ENCODE assay signal across 14 cellular contexts in the genomic region with DNA sequence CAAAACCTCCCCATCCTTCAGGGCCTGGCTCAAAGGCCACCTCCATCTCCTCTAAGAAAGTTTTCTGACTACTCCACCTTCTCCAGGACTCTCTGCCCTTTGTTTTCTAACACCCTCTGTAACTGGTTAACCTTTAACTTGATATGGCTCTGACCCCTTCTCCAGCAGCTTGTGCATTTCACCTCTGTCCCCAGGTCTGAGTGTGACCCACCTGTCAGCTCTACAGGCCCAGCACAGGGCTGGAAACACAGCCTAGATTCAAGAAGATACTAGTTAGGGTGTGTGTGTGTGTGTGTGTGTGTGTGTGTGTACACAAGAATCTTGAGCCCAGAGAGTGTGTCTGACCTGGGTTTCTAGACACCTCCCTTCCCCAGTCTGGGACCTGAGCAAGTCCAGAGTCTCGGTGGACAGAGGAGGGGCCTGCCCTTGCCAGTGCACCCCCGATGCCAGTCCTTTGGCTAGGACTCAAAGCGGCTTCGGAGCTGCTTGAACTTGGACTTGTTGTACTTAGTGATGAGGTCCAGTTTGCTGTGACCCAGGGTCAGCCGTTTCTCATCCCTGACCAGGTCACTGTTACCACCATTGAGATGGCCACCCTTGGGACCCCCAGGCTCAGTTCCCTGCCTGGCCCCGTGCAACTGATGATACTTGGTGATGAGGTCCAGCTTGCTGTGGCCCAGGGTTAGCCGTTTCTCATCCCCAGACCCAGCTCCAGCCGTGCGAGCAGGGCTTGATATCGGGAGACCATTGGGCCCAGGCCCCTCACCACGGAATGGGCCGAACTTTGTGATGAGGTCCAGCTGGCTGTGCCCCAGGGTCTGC. TPM values are rescaled to one million over a fixed set of nuclear protein-coding genes. Genes with fewer than 3 reads are reported as not detected.
A peak's percentile ranks its signal among the peaks of the same experiment; 100 is the strongest.
DNase-seq lines count a peak whose midpoint lies in the region; ATAC-seq, FAIRE-seq and TF ChIP-seq lines count a peak whose summit lies in the region.
"Had no signal": no experiment of that assay in that cellular context is flagged by ENCODE, and none has a peak within 500 bp of the region (broad histone marks: within the 10 kb centered on the region; RNA-seq: fewer than 3 reads in every experiment).

No MANE protein-coding gene starts in this region.

- H3K4me2 ChIP-seq in A549: peak overlapping the region; percentile 80

- H3K27ac ChIP-seq in A549 (peak overlapping the region; percentile 82 to 98; a peak in 4 of 6 replicates), suprapubic skin (no peak overlapping the region)

- WGBS in A549 (ENCODE audit: missing lambda C conversion rate): 86% methylated on average over 10 of the region's 12 CpGs
- 93% methylated on average over 7 of the region's 12 CpGs for WGBS in suprapubic skin

- H3K36me3 ChIP-seq in H7 (replicated peaks; ENCODE audit: control insufficient read depth, insufficient read depth, low read length) (peaks cover 8% of the 10 kb centered on the region), suprapubic skin (no peaks in the 10 kb centered on the region)

- no peak for ATAC-seq in A549
- no peak for ATAC-seq in activated naive CD8-positive, alpha-beta T cell treated with anti-CD3 and anti-CD28 coated beads, Interleukin-2, amount 10 ng/mL, durations not matched to agents 7 days and 5 days (ENCODE audit: low read depth)
- ATAC-seq in HG03139 (IDR thresholded peaks at IDR 0.05; ENCODE audit: unreplicated experiment): no peak
- ATAC-seq in GM18868 (IDR thresholded peaks at IDR 0.05; ENCODE audit: unreplicated experiment): no peak

- H3K4me1 Mint-ChIP-seq in activated naive CD8-positive, alpha-beta T cell treated with anti-CD3 and anti-CD28 coated beads, Interleukin-2, amount 10 ng/mL, durations not matched to agents 7 days and 5 days: peaks cover 22% of the 10 kb centered on the region
- H3K4me1 Mint-ChIP-seq in mesothelial cell of epicardium: peaks cover 23% of the 10 kb centered on the region

- H3K27me3 ChIP-seq in H7 (ENCODE audit: control insufficient read depth, insufficient read depth, low read length) (no peaks in the 10 kb centered on the region), suprapubic skin (no peaks in the 10 kb centered on the region)
- H3K27me3 ChIP-seq: BE2C had no signal

- TF ChIP-seq RAD21 in A549 (conservative IDR thresholded peaks at IDR 0.05 in 1 of 2, IDR thresholded peaks at IDR 0.05 in 1 of 2): no peak

- TF ChIP-seq EP300 in A549 (IDR thresholded peaks at IDR 0.05) (no peak), suprapubic skin (IDR thresholded peaks at IDR 0.05) (no peak)

- H3K9me3 Mint-ChIP-seq in activated naive CD8-positive, alpha-beta T cell treated with anti-CD3 and anti-CD28 coated beads, Interleukin-2, amount 10 ng/mL, durations not matched to agents 7 days and 5 days: no peaks in the 10 kb centered on the region
- H3K9me3 Mint-ChIP-seq in mesothelial cell of epicardium: no peaks in the 10 kb centered on the region

- no peaks in the 10 kb centered on the region for H3K27me3 Mint-ChIP-seq in activated naive CD8-positive, alpha-beta T cell treated with anti-CD3 and anti-CD28 coated beads, Interleukin-2, amount 10 ng/mL, durations not matched to agents 7 days and 5 days
- no peaks in the 10 kb centered on the region for H3K27me3 Mint-ChIP-seq in mesothelial cell of epicardium (ENCODE audit: low read depth)

- H3K4me1 ChIP-seq in A549 (peaks cover 27% of the 10 kb centered on the region), suprapubic skin (peaks cover 44% of the 10 kb centered on the region)
- H3K4me1 ChIP-seq: BE2C had no signal

- H3K36me3 Mint-ChIP-seq in activated naive CD8-positive, alpha-beta T cell treated with anti-CD3 and anti-CD28 coated beads, Interleukin-2, amount 10 ng/mL, durations not matched to agents 7 days and 5 days: peaks cover 7% of the 10 kb centered on the region
- peaks cover 4% of the 10 kb centered on the region for H3K36me3 Mint-ChIP-seq in mesothelial cell of epicardium

- H3K27ac Mint-ChIP-seq in activated naive CD8-positive, alpha-beta T cell treated with anti-CD3 and anti-CD28 coated beads, Interleukin-2, amount 10 ng/mL, durations not matched to agents 7 days and 5 days: peak overlapping the region; percentile 85
- no peak overlapping the region for H3K27ac Mint-ChIP-seq in mesothelial cell of epicardium

- DNase-seq in A549 (ENCODE audit: low read depth in 1 of 2, low spot score in 1 of 2): no peak
- peak; percentile 33 for DNase-seq in H7
- DNase-seq in activated naive CD8-positive, alpha-beta T cell treated with anti-CD3 and anti-CD28 coated beads, Interleukin-2, amount 10 ng/mL, durations not matched to agents 7 days and 5 days: no peak
- no peak for DNase-seq in mesothelial cell of epicardium (ENCODE audit: low spot score in 2 of 2, unreplicated experiment in 2 of 2)
- DNase-seq in GM20000 (ENCODE audit: low spot score): no peak
- DNase-seq in suprapubic skin (ENCODE audit: low spot score in 2 of 2): no peak
- DNase-seq: BE2C, NCI-H345, T-helper 9 cell had no signal

- POLR2A ChIA-PET in A549 (lab: Yijun Ruan, JAX): no interaction called here
- POLR2A ChIA-PET in activated naive CD8-positive, alpha-beta T cell treated with anti-CD3 and anti-CD28 coated beads, Interleukin-2, amount 10 ng/mL, durations not matched to agents 7 days and 5 days (lab: Charles Lee): interaction anchor here (1.3 kb wide), 1 partner anchor 8 kb away, joined by 4 read pairs; the partner anchor contains the start of gene MMP24OS

- H3K4me3 ChIP-seq in A549 (no peak overlapping the region), H7 (ENCODE audit: insufficient read depth, low read depth, low read length) (no peak overlapping the region), suprapubic skin (no peak overlapping the region)

- TF ChIP-seq CTCF in A549 (IDR thresholded peaks at IDR 0.05): no peak
- TF ChIP-seq CTCF in mesothelial cell of epicardium (IDR thresholded peaks at IDR 0.05; ENCODE audit: unreplicated experiment): no peak
- TF ChIP-seq CTCF in GM20000 (IDR thresholded peaks at IDR 0.05; ENCODE audit: extremely low read depth, missing control alignments): no peak
- TF ChIP-seq CTCF in suprapubic skin (IDR thresholded peaks at IDR 0.05): no peak

- no peak for FAIRE-seq in A549 (lab: Jason Lieb, UNC)
- FAIRE-seq: G401.6 had no signal

- H3K4me3 Mint-ChIP-seq in activated naive CD8-positive, alpha-beta T cell treated with anti-CD3 and anti-CD28 coated beads, Interleukin-2, amount 10 ng/mL, durations not matched to agents 7 days and 5 days: peak overlapping the region; percentile 90
- H3K4me3 Mint-ChIP-seq in mesothelial cell of epicardium: peak overlapping the region; percentile 96

- TF ChIP-seq POLR2A in A549 (IDR thresholded peaks at IDR 0.05; ENCODE audit: low read length): no peak
- TF ChIP-seq POLR2A in suprapubic skin (IDR thresholded peaks at IDR 0.05): no peak

- H3K9me3 ChIP-seq in A549 (no peaks in the 10 kb centered on the region), suprapubic skin (no peaks in the 10 kb centered on the region)
- H3K9me3 ChIP-seq: BE2C had no signal

- CTCF ChIA-PET in A549 (lab: Yijun Ruan, JAX): interaction anchor here (4.4 to 10.6 kb wide), 2 partner anchors 13 to 19 kb away, joined by 30 to 138 read pairs; no protein-coding TSS in a partner anchor

RNA-seq across cellular contexts. Expression of gene EIF6, which starts 1.7 kb away (rescaled TPM):
- polyA plus RNA-seq in A549 (2011; rRNA removed) (184 and 204 TPM in 2 replicates), A549 (2017; fragmentation: RNase III; extraction: RNeasy Plus Mini Kit Qiagen cat#74134 plus additional on column Dnase treatment) (292 to 337 TPM (median 294 TPM) in 3 replicates)
- polyA plus RNA-seq in A549 (2012; cell fraction: cytosol; rRNA removed): 490 and 496 TPM in 2 replicates
- polyA plus RNA-seq in A549 (2012; cell fraction: nucleus; rRNA removed): 408 and 515 TPM in 2 replicates
- 222 and 228 TPM in 2 replicates for polyA minus RNA-seq in A549 (2011; rRNA and poly(A)+ RNA removed)
- 212 and 246 TPM in 2 replicates for total RNA-seq in H7 (2014; rRNA removed; shearing (Covaris generic))
- total RNA-seq in activated naive CD8-positive, alpha-beta T cell treated with anti-CD3 and anti-CD28 coated beads, Interleukin-2, amount 10 ng/mL, durations not matched to agents 7 days and 5 days: 10 to 100 TPM; 81.0 to 83.9 TPM
- total RNA-seq in mesothelial cell of epicardium (104 to 107 TPM (median 106 TPM) in 3 replicates), suprapubic skin (100 to 1,000 TPM; 111 to 229 (median 174) TPM)

RNA-seq across cellular contexts. Expression of gene FAM83C, which starts 5.9 kb away (rescaled TPM):
- polyA plus RNA-seq in A549 (2011; rRNA removed) (not detected in 2 replicates), A549 (2017; fragmentation: RNase III; extraction: RNeasy Plus Mini Kit Qiagen cat#74134 plus additional on column Dnase treatment) (0.03 TPM in 1 of 3 replicates, not detected in the others)
- 0.01 TPM in 1 of 2 replicates, not detected in the other for polyA plus RNA-seq in A549 (2012; cell fraction: cytosol; rRNA removed)
- polyA plus RNA-seq in A549 (2012; cell fraction: nucleus; rRNA removed): 0.05 TPM in 2 replicates
- not detected in 2 replicates for polyA minus RNA-seq in A549 (2011; rRNA and poly(A)+ RNA removed)
- not detected in 2 replicates for total RNA-seq in H7 (2014; rRNA removed; shearing (Covaris generic))
- total RNA-seq in activated naive CD8-positive, alpha-beta T cell treated with anti-CD3 and anti-CD28 coated beads, Interleukin-2, amount 10 ng/mL, durations not matched to agents 7 days and 5 days: not detected
- total RNA-seq in mesothelial cell of epicardium (0.07 TPM in 1 of 3 replicates, not detected in the others), suprapubic skin (10 to 100 TPM; 29.3 to 68.8 (median 65.0) TPM)
- total RNA-seq: fibroblast of lung, myocyte had no signal

RNA-seq across cellular contexts. Expression of gene MMP24OS, which starts 8.4 kb away (rescaled TPM):
- polyA plus RNA-seq in A549 (2011; rRNA removed) (13.6 and 17.2 TPM in 2 replicates), A549 (2017; fragmentation: RNase III; extraction: RNeasy Plus Mini Kit Qiagen cat#74134 plus additional on column Dnase treatment) (34.0 to 45.6 TPM (median 40.5 TPM) in 3 replicates)
- 25.4 and 34.6 TPM in 2 replicates for polyA plus RNA-seq in A549 (2012; cell fraction: cytosol; rRNA removed)
- 32.3 and 36.6 TPM in 2 replicates for polyA plus RNA-seq in A549 (2012; cell fraction: nucleus; rRNA removed)
- polyA minus RNA-seq in A549 (2011; rRNA and poly(A)+ RNA removed): 20.7 and 21.2 TPM in 2 replicates
- total RNA-seq in H7 (2014; rRNA removed; shearing (Covaris generic)): 7.4 and 16.7 TPM in 2 replicates
- total RNA-seq in activated naive CD8-positive, alpha-beta T cell treated with anti-CD3 and anti-CD28 coated beads, Interleukin-2, amount 10 ng/mL, durations not matched to agents 7 days and 5 days: 10 to 100 TPM; 64.3 to 70.1 TPM
- total RNA-seq in mesothelial cell of epicardium (61.4 to 71.9 TPM (median 66.1 TPM) in 3 replicates), suprapubic skin (10 to 100 TPM; 25.2 to 46.8 (median 35.2) TPM)

RNA-seq across cellular contexts. Expression of gene MMP24, which starts 59.8 kb away (rescaled TPM):
- polyA plus RNA-seq in A549 (2011; rRNA removed) (21.3 and 22.7 TPM in 2 replicates), A549 (2017; fragmentation: RNase III; extraction: RNeasy Plus Mini Kit Qiagen cat#74134 plus additional on column Dnase treatment) (33.3 to 39.4 TPM (median 37.4 TPM) in 3 replicates)
- polyA plus RNA-seq in A549 (2012; cell fraction: cytosol; rRNA removed): 33.1 and 47.5 TPM in 2 replicates
- 46.6 and 51.8 TPM in 2 replicates for polyA plus RNA-seq in A549 (2012; cell fraction: nucleus; rRNA removed)
- polyA minus RNA-seq in A549 (2011; rRNA and poly(A)+ RNA removed): 33.4 and 41.1 TPM in 2 replicates
- 14.8 and 21.1 TPM in 2 replicates for total RNA-seq in H7 (2014; rRNA removed; shearing (Covaris generic))
- under 1 TPM; 0.08 to 0.20 TPM for total RNA-seq in activated naive CD8-positive, alpha-beta T cell treated with anti-CD3 and anti-CD28 coated beads, Interleukin-2, amount 10 ng/mL, durations not matched to agents 7 days and 5 days
- total RNA-seq in mesothelial cell of epicardium (0.99 to 1.3 TPM (median 1.1 TPM) in 3 replicates), suprapubic skin (under 1 TPM in 3 of 4 donors, not detected in 1; 0.16 to 0.47 (median 0.44) TPM)

Comparison
In these comparisons a context has a peak if more than half of its experiments do, and no peak if none do; other contexts are left out.
1. RNA of gene FAM83C, which starts 5.9 kb away (total RNA-seq): 29.3 to 68.8 TPM in suprapubic skin; not detected in activated naive CD8-positive, alpha-beta T cell treated with anti-CD3 and anti-CD28 coated beads, Interleukin-2, amount 10 ng/mL, durations not matched to agents 7 days and 5 days, not detected in H7 and 0.07 TPM in mesothelial cell of epicardium; every median in the first group is over 10 times any median in the second.